Comparison of ENCODE assay signal across 1 cellular context in the genomic region with DNA sequence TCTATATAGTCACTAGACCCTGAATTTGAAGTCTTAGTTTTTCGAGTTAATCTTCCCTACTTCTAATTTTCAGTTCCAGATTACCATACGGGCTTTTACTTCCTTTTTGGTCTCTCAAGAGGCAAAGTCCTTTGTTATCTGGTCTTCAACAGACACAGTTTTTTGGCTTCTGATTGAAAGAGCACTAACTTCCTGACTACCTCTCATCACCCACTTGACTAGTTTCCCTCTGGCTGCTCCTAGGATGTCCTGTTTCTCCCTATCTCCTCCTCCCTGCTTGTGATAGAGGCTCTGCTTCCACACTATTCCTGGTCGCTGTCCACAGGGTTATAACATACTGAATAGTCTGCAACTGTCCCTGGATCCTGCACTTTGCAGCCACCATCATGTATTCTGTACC.
TF ChIP-seq lines count a peak whose summit lies in the region.

No MANE protein-coding gene starts in this region.

TF ChIP-seq in K562, 482 proteins besides CTCF, POLR2A, EP300 and RAD21 (continued from another document and continues in another):
- TF ChIP-seq, protein P1, sequence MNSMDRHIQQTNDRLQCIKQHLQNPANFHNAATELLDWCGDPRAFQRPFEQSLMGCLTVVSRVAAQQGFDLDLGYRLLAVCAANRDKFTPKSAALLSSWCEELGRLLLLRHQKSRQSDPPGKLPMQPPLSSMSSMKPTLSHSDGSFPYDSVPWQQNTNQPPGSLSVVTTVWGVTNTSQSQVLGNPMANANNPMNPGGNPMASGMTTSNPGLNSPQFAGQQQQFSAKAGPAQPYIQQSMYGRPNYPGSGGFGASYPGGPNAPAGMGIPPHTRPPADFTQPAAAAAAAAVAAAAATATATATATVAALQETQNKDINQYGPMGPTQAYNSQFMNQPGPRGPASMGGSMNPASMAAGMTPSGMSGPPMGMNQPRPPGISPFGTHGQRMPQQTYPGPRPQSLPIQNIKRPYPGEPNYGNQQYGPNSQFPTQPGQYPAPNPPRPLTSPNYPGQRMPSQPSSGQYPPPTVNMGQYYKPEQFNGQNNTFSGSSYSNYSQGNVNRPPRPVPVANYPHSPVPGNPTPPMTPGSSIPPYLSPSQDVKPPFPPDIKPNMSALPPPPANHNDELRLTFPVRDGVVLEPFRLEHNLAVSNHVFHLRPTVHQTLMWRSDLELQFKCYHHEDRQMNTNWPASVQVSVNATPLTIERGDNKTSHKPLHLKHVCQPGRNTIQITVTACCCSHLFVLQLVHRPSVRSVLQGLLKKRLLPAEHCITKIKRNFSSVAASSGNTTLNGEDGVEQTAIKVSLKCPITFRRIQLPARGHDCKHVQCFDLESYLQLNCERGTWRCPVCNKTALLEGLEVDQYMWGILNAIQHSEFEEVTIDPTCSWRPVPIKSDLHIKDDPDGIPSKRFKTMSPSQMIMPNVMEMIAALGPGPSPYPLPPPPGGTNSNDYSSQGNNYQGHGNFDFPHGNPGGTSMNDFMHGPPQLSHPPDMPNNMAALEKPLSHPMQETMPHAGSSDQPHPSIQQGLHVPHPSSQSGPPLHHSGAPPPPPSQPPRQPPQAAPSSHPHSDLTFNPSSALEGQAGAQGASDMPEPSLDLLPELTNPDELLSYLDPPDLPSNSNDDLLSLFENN (IDR thresholded peaks at IDR 0.05; ENCODE audit: low read depth in 2 of 2, low read length in 2 of 2): 0 out of 4 replicates have a peak, but pooled peaks of 1 of the 2 experiments have one; percentile 36
- TF ChIP-seq, protein P2, sequence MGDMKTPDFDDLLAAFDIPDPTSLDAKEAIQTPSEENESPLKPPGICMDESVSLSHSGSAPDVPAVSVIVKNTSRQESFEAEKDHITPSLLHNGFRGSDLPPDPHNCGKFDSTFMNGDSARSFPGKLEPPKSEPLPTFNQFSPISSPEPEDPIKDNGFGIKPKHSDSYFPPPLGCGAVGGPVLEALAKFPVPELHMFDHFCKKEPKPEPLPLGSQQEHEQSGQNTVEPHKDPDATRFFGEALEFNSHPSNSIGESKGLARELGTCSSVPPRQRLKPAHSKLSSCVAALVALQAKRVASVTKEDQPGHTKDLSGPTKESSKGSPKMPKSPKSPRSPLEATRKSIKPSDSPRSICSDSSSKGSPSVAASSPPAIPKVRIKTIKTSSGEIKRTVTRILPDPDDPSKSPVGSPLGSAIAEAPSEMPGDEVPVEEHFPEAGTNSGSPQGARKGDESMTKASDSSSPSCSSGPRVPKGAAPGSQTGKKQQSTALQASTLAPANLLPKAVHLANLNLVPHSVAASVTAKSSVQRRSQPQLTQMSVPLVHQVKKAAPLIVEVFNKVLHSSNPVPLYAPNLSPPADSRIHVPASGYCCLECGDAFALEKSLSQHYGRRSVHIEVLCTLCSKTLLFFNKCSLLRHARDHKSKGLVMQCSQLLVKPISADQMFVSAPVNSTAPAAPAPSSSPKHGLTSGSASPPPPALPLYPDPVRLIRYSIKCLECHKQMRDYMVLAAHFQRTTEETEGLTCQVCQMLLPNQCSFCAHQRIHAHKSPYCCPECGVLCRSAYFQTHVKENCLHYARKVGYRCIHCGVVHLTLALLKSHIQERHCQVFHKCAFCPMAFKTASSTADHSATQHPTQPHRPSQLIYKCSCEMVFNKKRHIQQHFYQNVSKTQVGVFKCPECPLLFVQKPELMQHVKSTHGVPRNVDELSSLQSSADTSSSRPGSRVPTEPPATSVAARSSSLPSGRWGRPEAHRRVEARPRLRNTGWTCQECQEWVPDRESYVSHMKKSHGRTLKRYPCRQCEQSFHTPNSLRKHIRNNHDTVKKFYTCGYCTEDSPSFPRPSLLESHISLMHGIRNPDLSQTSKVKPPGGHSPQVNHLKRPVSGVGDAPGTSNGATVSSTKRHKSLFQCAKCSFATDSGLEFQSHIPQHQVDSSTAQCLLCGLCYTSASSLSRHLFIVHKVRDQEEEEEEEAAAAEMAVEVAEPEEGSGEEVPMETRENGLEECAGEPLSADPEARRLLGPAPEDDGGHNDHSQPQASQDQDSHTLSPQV (IDR thresholded peaks at IDR 0.05): no peak
- TF ChIP-seq ZNF282 (CRISPR knock-in tag; IDR thresholded peaks at IDR 0.05) (no peak), POLR2G (IDR thresholded peaks at IDR 0.05; ENCODE audit: low read depth, low read length) (no peak), ZNF224 (CRISPR knock-in tag; IDR thresholded peaks at IDR 0.05) (no peak), STAT5A (IDR thresholded peaks at IDR 0.05; ENCODE audit: borderline replicate concordance, low read length) (peak; percentile 61; the same call in 1 of the 2 replicates), HNRNPK (IDR thresholded peaks at IDR 0.05; ENCODE audit: low read depth, low read length, poor library complexity, severe bottlenecking) (no peak), NUFIP1 (IDR thresholded peaks at IDR 0.05; ENCODE audit: partially characterized antibody) (no peak), TCF7 (IDR thresholded peaks at IDR 0.05; ENCODE audit: borderline replicate concordance) (no peak), GABPA (tag; conservative IDR thresholded peaks at IDR 0.05; ENCODE audit: low read depth) (no peak), SNRNP70 (optimal IDR thresholded peaks at IDR 0.05; ENCODE audit: low read depth, low read length) (no peak), PHF20 (IDR thresholded peaks at IDR 0.05; ENCODE audit: partially characterized antibody) (no peak), ZFP30 (CRISPR knock-in tag; IDR thresholded peaks at IDR 0.05; ENCODE audit: borderline replicate concordance) (no peak), RFX5 (IDR thresholded peaks at IDR 0.05; ENCODE audit: low read depth, low read length) (no peak), TEAD1 (CRISPR knock-in tag; IDR thresholded peaks at IDR 0.05) (no peak), GTF2A2 (tag; IDR thresholded peaks at IDR 0.05) (no peak), FOXK1 (CRISPR knock-in tag; IDR thresholded peaks at IDR 0.05; ENCODE audit: borderline replicate concordance) (no peak), ZNF146 (CRISPR knock-in tag; IDR thresholded peaks at IDR 0.05; ENCODE audit: unreplicated experiment) (no peak), ADNP (tag; IDR thresholded peaks at IDR 0.05) (no peak), CBX1 (IDR thresholded peaks at IDR 0.05; ENCODE audit: low read depth) (no peak), NR1H2 (CRISPR knock-in tag; IDR thresholded peaks at IDR 0.05) (no peak), EP400 (IDR thresholded peaks at IDR 0.05) (0 out of 2 replicates have a peak, but pooled peaks have one; percentile 12), NRF1 (conservative IDR thresholded peaks at IDR 0.05 in 1 of 2, IDR thresholded peaks at IDR 0.05 in 1 of 2) (no peak), ASH1L (IDR thresholded peaks at IDR 0.05; ENCODE audit: borderline replicate concordance, low read depth, partially characterized antibody) (no peak), FOSL1 (tag; conservative IDR thresholded peaks at IDR 0.05) (no peak), ZNF347 (CRISPR knock-in tag; IDR thresholded peaks at IDR 0.05; ENCODE audit: low read depth) (no peak), NCOR1 (IDR thresholded peaks at IDR 0.05) (peak; percentile 76), SMAD3 (CRISPR knock-in tag; conservative IDR thresholded peaks at IDR 0.05) (no peak), ZNF41 (CRISPR knock-in tag; conservative IDR thresholded peaks at IDR 0.05) (no peak), ZNF766 (CRISPR knock-in tag; conservative IDR thresholded peaks at IDR 0.05) (no peak), SREBF2 (CRISPR knock-in tag; IDR thresholded peaks at IDR 0.05) (no peak), SRSF1 (IDR thresholded peaks at IDR 0.05; ENCODE audit: low read depth, low read length) (no peak), PHB2 (IDR thresholded peaks at IDR 0.05; ENCODE audit: low read depth) (peak; percentile 66; the same call in 1 of the 2 replicates), KDM5B (IDR thresholded peaks at IDR 0.05; ENCODE audit: insufficient replicate concordance, low read depth, low read length) (no peak), MAFG (tag; conservative IDR thresholded peaks at IDR 0.05) (no peak), ZNF79 (CRISPR knock-in tag; IDR thresholded peaks at IDR 0.05; ENCODE audit: low read depth) (no peak), EHMT2 (IDR thresholded peaks at IDR 0.05) (0 out of 2 replicates have a peak, but pooled peaks have one; percentile 43), RBM22 (IDR thresholded peaks at IDR 0.05; ENCODE audit: low read depth, low read length, poor library complexity, severe bottlenecking) (no peak), TEAD4 (IDR thresholded peaks at IDR 0.05; ENCODE audit: low read length) (peak; percentile 84), TEAD4 (CRISPR knock-in tag; IDR thresholded peaks at IDR 0.05; ENCODE audit: borderline replicate concordance) (no peak), ZFP1 (CRISPR knock-in tag; IDR thresholded peaks at IDR 0.05) (no peak), ZNF444 (CRISPR knock-in tag; IDR thresholded peaks at IDR 0.05) (no peak), LEF1 (IDR thresholded peaks at IDR 0.05) (0 out of 2 replicates have a peak, but pooled peaks have one; percentile 40), SMARCA5 (IDR thresholded peaks at IDR 0.05) (no peak), KHSRP (IDR thresholded peaks at IDR 0.05) (no peak), ZNF174 (CRISPR knock-in tag; IDR thresholded peaks at IDR 0.05) (no peak), RFX7 (CRISPR knock-in tag; IDR thresholded peaks at IDR 0.05) (no peak), ZNF253 (CRISPR knock-in tag; conservative IDR thresholded peaks at IDR 0.05) (no peak)
- TF ChIP-seq, protein P3, sequence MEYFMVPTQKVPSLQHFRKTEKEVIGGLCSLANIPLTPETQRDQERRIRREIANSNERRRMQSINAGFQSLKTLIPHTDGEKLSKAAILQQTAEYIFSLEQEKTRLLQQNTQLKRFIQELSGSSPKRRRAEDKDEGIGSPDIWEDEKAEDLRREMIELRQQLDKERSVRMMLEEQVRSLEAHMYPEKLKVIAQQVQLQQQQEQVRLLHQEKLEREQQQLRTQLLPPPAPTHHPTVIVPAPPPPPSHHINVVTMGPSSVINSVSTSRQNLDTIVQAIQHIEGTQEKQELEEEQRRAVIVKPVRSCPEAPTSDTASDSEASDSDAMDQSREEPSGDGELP (CRISPR knock-in tag; IDR thresholded peaks at IDR 0.05; ENCODE audit: borderline replicate concordance): no peak
- TF ChIP-seq, protein P4, sequence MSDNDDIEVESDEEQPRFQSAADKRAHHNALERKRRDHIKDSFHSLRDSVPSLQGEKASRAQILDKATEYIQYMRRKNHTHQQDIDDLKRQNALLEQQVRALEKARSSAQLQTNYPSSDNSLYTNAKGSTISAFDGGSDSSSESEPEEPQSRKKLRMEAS (CRISPR knock-in tag; IDR thresholded peaks at IDR 0.05): no peak
- TF ChIP-seq, protein P5, sequence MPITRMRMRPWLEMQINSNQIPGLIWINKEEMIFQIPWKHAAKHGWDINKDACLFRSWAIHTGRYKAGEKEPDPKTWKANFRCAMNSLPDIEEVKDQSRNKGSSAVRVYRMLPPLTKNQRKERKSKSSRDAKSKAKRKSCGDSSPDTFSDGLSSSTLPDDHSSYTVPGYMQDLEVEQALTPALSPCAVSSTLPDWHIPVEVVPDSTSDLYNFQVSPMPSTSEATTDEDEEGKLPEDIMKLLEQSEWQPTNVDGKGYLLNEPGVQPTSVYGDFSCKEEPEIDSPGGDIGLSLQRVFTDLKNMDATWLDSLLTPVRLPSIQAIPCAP (CRISPR knock-in tag; IDR thresholded peaks at IDR 0.05; ENCODE audit: borderline replicate concordance): no peak
- TF ChIP-seq, protein P6, sequence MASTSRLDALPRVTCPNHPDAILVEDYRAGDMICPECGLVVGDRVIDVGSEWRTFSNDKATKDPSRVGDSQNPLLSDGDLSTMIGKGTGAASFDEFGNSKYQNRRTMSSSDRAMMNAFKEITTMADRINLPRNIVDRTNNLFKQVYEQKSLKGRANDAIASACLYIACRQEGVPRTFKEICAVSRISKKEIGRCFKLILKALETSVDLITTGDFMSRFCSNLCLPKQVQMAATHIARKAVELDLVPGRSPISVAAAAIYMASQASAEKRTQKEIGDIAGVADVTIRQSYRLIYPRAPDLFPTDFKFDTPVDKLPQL (IDR thresholded peaks at IDR 0.05; ENCODE audit: extremely low read depth, insufficient read length): no peak
- TF ChIP-seq, protein P7, sequence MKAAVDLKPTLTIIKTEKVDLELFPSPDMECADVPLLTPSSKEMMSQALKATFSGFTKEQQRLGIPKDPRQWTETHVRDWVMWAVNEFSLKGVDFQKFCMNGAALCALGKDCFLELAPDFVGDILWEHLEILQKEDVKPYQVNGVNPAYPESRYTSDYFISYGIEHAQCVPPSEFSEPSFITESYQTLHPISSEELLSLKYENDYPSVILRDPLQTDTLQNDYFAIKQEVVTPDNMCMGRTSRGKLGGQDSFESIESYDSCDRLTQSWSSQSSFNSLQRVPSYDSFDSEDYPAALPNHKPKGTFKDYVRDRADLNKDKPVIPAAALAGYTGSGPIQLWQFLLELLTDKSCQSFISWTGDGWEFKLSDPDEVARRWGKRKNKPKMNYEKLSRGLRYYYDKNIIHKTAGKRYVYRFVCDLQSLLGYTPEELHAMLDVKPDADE (conservative IDR thresholded peaks at IDR 0.05; ENCODE audit: control insufficient read depth, low read depth, low read length): no peak
- TF ChIP-seq, protein P8, sequence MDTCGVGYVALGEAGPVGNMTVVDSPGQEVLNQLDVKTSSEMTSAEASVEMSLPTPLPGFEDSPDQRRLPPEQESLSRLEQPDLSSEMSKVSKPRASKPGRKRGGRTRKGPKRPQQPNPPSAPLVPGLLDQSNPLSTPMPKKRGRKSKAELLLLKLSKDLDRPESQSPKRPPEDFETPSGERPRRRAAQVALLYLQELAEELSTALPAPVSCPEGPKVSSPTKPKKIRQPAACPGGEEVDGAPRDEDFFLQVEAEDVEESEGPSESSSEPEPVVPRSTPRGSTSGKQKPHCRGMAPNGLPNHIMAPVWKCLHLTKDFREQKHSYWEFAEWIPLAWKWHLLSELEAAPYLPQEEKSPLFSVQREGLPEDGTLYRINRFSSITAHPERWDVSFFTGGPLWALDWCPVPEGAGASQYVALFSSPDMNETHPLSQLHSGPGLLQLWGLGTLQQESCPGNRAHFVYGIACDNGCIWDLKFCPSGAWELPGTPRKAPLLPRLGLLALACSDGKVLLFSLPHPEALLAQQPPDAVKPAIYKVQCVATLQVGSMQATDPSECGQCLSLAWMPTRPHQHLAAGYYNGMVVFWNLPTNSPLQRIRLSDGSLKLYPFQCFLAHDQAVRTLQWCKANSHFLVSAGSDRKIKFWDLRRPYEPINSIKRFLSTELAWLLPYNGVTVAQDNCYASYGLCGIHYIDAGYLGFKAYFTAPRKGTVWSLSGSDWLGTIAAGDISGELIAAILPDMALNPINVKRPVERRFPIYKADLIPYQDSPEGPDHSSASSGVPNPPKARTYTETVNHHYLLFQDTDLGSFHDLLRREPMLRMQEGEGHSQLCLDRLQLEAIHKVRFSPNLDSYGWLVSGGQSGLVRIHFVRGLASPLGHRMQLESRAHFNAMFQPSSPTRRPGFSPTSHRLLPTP (IDR thresholded peaks at IDR 0.05; ENCODE audit: borderline replicate concordance, extremely low read depth, insufficient read length): no peak
- TF ChIP-seq, protein P9, sequence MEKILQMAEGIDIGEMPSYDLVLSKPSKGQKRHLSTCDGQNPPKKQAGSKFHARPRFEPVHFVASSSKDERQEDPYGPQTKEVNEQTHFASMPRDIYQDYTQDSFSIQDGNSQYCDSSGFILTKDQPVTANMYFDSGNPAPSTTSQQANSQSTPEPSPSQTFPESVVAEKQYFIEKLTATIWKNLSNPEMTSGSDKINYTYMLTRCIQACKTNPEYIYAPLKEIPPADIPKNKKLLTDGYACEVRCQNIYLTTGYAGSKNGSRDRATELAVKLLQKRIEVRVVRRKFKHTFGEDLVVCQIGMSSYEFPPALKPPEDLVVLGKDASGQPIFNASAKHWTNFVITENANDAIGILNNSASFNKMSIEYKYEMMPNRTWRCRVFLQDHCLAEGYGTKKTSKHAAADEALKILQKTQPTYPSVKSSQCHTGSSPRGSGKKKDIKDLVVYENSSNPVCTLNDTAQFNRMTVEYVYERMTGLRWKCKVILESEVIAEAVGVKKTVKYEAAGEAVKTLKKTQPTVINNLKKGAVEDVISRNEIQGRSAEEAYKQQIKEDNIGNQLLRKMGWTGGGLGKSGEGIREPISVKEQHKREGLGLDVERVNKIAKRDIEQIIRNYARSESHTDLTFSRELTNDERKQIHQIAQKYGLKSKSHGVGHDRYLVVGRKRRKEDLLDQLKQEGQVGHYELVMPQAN (IDR thresholded peaks at IDR 0.05; ENCODE audit: borderline replicate concordance): no peak
